ENCODE assay signal across 10 cellular contexts in genomic region chr13:113586661-113587479, GRCh38. TPM values are rescaled to one million over a fixed set of nuclear protein-coding genes. Genes with fewer than 3 reads are reported as not detected.
DNase-seq lines count a peak whose midpoint lies in the region; ATAC-seq, FAIRE-seq and TF ChIP-seq lines count a peak whose summit lies in the region.
"Had no signal": no experiment of that assay in that cellular context is flagged by ENCODE, and none has a peak within 500 bp of the region (broad histone marks: within the 10 kb centered on the region; RNA-seq: fewer than 3 reads in every experiment).

No MANE protein-coding gene starts in this region.

- no TSS peak for BruUV-seq in GM12878 (replicated peaks; lab: Mats Ljungman, UMichigan)

- no peak overlapping the region for H3K18ac ChIP-seq in neuronal stem cell (ENCODE audit: low read length)

- H3K9me2 ChIP-seq in MM.1S (replicated peaks; ENCODE audit: insufficient read depth, low read length): no peaks in the 10 kb centered on the region

- H3K79me1 ChIP-seq in neuronal stem cell (ENCODE audit: low read depth, low read length): peaks cover 20% of the 10 kb centered on the region

- H3K9me3 ChIP-seq in CD8-positive, alpha-beta memory T cell (ENCODE audit: low read length): no peaks in the 10 kb centered on the region
- no peaks in the 10 kb centered on the region for H3K9me3 ChIP-seq in MM.1S (replicated peaks; ENCODE audit: insufficient read depth, low read length)
- no peaks in the 10 kb centered on the region for H3K9me3 ChIP-seq in GM12878 (replicated peaks; ENCODE audit: control insufficient read depth, insufficient read depth, low read length)
- peaks cover 3 to 7% of the 10 kb centered on the region in 2 donors for H3K9me3 ChIP-seq in neuronal stem cell (replicated peaks in 1 of 2; ENCODE audit: control insufficient read depth in 2 of 2, insufficient read depth in 1 of 2, low read depth in 1 of 2, low read length in 2 of 2)

- peak overlapping the region; percentile 71; the same call in 1 of the 2 replicates for H3K4me2 ChIP-seq in MM.1S (ENCODE audit: low read depth, low read length)
- peak overlapping the region; percentile 65 for H3K4me2 ChIP-seq in GM12878 (ENCODE audit: control insufficient read depth, insufficient read depth)
- no peak overlapping the region for H3K4me2 ChIP-seq in neuronal stem cell (ENCODE audit: insufficient read depth, low read length, poor library complexity, severe bottlenecking)

- H3K9me3 Mint-ChIP-seq in CD8-positive, alpha-beta memory T cell: no peaks in the 10 kb centered on the region

- SMC1A ChIA-PET in GM12878 (lab: Charles Lee; ENCODE audit: uncharacterized antibody, unreplicated experiment): no interaction called here

- no peak overlapping the region for H3K4ac ChIP-seq in neuronal stem cell (ENCODE audit: low read length)

- H3F3A ChIP-seq in MM.1S (ENCODE audit: insufficient read depth, low read length): no peaks in the 10 kb centered on the region

- H3K36me3 ChIP-seq in CD8-positive, alpha-beta memory T cell (ENCODE audit: insufficient read depth, low read length): no peaks in the 10 kb centered on the region
- H3K36me3 ChIP-seq in MM.1S (replicated peaks; ENCODE audit: insufficient read depth, low read length) (peaks cover 26% of the 10 kb centered on the region), GM12878 (ENCODE audit: control insufficient read depth in 2 of 2, insufficient read depth in 2 of 2, low read length in 1 of 2) (peaks cover 1 to 7% of the 10 kb centered on the region in 2 experiments; a peak in 3 of 4 replicates), neuronal stem cell (replicated peaks in 1 of 2; ENCODE audit: control insufficient read depth in 2 of 2, insufficient read depth in 2 of 2, low read length in 2 of 2) (peaks cover 35 to 56% of the 10 kb centered on the region in 2 donors)

- H4K8ac ChIP-seq in neuronal stem cell (ENCODE audit: low read depth, low read length): no peak overlapping the region

- H2BK15ac ChIP-seq in neuronal stem cell (ENCODE audit: low read length): no peak overlapping the region

- peak overlapping the region; percentile 59 for H3K23ac ChIP-seq in neuronal stem cell (ENCODE audit: low read depth, low read length, poor library complexity)

- H3K79me2 ChIP-seq in MM.1S (ENCODE audit: low read length) (peaks cover 67% of the 10 kb centered on the region), GM12878 (ENCODE audit: control insufficient read depth, insufficient read depth, low read length) (peaks cover 50% of the 10 kb centered on the region)

- H3K4me3 Mint-ChIP-seq in CD8-positive, alpha-beta memory T cell: peak overlapping the region; percentile 63 to 94 (median 90)

- ATAC-seq in GM12878 (no peak), HG02588 (IDR thresholded peaks at IDR 0.05; ENCODE audit: unreplicated experiment) (no peak)

- H3K27ac ChIP-seq in CD8-positive, alpha-beta memory T cell (ENCODE audit: low read depth, low read length): no peak overlapping the region
- no peak overlapping the region for H3K27ac ChIP-seq in MM.1S (ENCODE audit: low read length)
- H3K27ac ChIP-seq in GM12878 (ENCODE audit: control insufficient read depth, insufficient read depth): no peak overlapping the region
- no peak overlapping the region for H3K27ac ChIP-seq in neuronal stem cell (replicated peaks; ENCODE audit: low read length)

- peak overlapping the region; percentile 22 for H3K4me3 ChIP-seq in CD8-positive, alpha-beta memory T cell (ENCODE audit: low read length)
- H3K4me3 ChIP-seq in MM.1S (ENCODE audit: low read length): no peak overlapping the region
- peak overlapping the region; percentile 85 for H3K4me3 ChIP-seq in GM12878
- peak overlapping the region in 1 of 2 donors; percentile 14 for H3K4me3 ChIP-seq in neuronal stem cell (ENCODE audit: low read length in 2 of 2)

- DNase-seq in CD8-positive, alpha-beta memory T cell: peak in 2 of 5 donors; percentile 14 to 42
- DNase-seq in MM.1S (peak; percentile 15), GM12878 (ENCODE audit: low read depth, low spot score) (no peak), neuronal stem cell (ENCODE audit: low spot score) (no peak), RKO (ENCODE audit: low spot score) (no peak), DMS53 (lab: John Stamatoyannopoulos, UW) (no peak), NCI-H1436 treated with DMSO at 0.1 percent for 48 hours (lab: John Stamatoyannopoulos, UW) (no peak)
- DNase-seq: effector CD4-positive, alpha-beta T cell had no signal

- TF ChIP-seq POLR2A in GM12878 (IDR thresholded peaks at IDR 0.05; ENCODE audit: low read depth, low read length): no peak; the same call in 1 of the 2 replicates

- POLR2A ChIA-PET in CD8-positive, alpha-beta memory T cell (lab: Charles Lee): no interaction called here
- POLR2A ChIA-PET in GM12878 (lab: Charles Lee): interaction anchor here (0.7 kb wide), 1 partner anchor 556 kb away, joined by 4 read pairs; no protein-coding TSS in a partner anchor

- H4K20me1 ChIP-seq in MM.1S (ENCODE audit: insufficient read depth, low read length): 0 out of 2 replicates have a peak, but pooled peaks cover 5% of the 10 kb centered on the region
- 0 out of 2 replicates have a peak, but pooled peaks cover 4% of the 10 kb centered on the region for H4K20me1 ChIP-seq in GM12878 (ENCODE audit: control insufficient read depth, insufficient read depth)

- FAIRE-seq in GM12878 (lab: Jason Lieb, UNC): peak; percentile 31
- FAIRE-seq: RCC 7860 had no signal

- 68% methylated on average over 22 of the region's 23 CpGs for WGBS in GM12878 (ENCODE audit: insufficient coverage, insufficient replicate concordance, low lambda C conversion rate, missing lambda C conversion rate)
- WGBS in neuronal stem cell (ENCODE audit: extremely low coverage in 2 of 2, insufficient read length in 2 of 2, insufficient replicate concordance in 1 of 2), 2 donors: no CpG with 5 or more reads among the region's 23 CpGs

- RAD21 ChIA-PET in GM12878 (lab: Charles Lee; ENCODE audit: unreplicated experiment): no interaction called here

- H4K91ac ChIP-seq in neuronal stem cell (ENCODE audit: low read depth, low read length, poor library complexity): no peak overlapping the region

- H3K9ac ChIP-seq in MM.1S (ENCODE audit: low read length) (no peak overlapping the region), GM12878 (ENCODE audit: control insufficient read depth, insufficient read depth, low read length) (no peak overlapping the region), neuronal stem cell (ENCODE audit: low read depth, low read length, poor library complexity) (peak overlapping the region; percentile 5)

- peaks cover 37 to 46% (median 43%) of the 10 kb centered on the region in 3 donors for H3K4me1 Mint-ChIP-seq in CD8-positive, alpha-beta memory T cell

- intact Hi-C loops in GM12878 (cut with micrococcal nuclease; ENCODE audit: unreplicated experiment): loop anchor here (5.0 to 10.0 kb wide), 2 partner anchors 95 to 292 kb away; partner anchors contain the start of genes DCUN1D2 and LAMP1

- peak overlapping the region; percentile 0 for H2AK5ac ChIP-seq in neuronal stem cell (ENCODE audit: low read depth, low read length)

- peaks cover 0 to 6% of the 10 kb centered on the region in 2 donors for H3K27me3 Mint-ChIP-seq in CD8-positive, alpha-beta memory T cell

- peaks cover 0 to 21% (median 10%) of the 10 kb centered on the region in 3 donors for H3K36me3 Mint-ChIP-seq in CD8-positive, alpha-beta memory T cell

- TF ChIP-seq CTCF in MM.1S (IDR thresholded peaks at IDR 0.05; ENCODE audit: low read length) (no peak), GM12878 (IDR thresholded peaks at IDR 0.05 in 2 of 3, conservative IDR thresholded peaks at IDR 0.05 in 1 of 3; ENCODE audit: control insufficient read depth in 2 of 3, extremely low read depth in 1 of 3, insufficient read depth in 1 of 3, low read depth in 3 of 3, low read length in 3 of 3) (no peak)

- H2BK12ac ChIP-seq in neuronal stem cell (ENCODE audit: low read length): no peak overlapping the region

- no peak overlapping the region for H3K14ac ChIP-seq in neuronal stem cell (ENCODE audit: low read length)

- no peaks in the 10 kb centered on the region for H3K27me3 ChIP-seq in CD8-positive, alpha-beta memory T cell (ENCODE audit: insufficient read depth, low read length, poor library complexity, severe bottlenecking)
- H3K27me3 ChIP-seq in MM.1S (replicated peaks; ENCODE audit: insufficient read depth, low read length) (no peaks in the 10 kb centered on the region), GM12878 (replicated peaks in 1 of 2; ENCODE audit: control insufficient read depth in 2 of 2, insufficient read depth in 2 of 2, low read length in 1 of 2) (no peaks in the 10 kb centered on the region), neuronal stem cell (ENCODE audit: control insufficient read depth in 3 of 3, insufficient read depth in 3 of 3, low read depth in 1 of 3, low read length in 3 of 3) (no peaks in the 10 kb centered on the region)

- H2BK5ac ChIP-seq in neuronal stem cell (ENCODE audit: low read length): no peak overlapping the region

- CTCF ChIA-PET in CD8-positive, alpha-beta memory T cell (lab: Charles Lee): no interaction called here
- CTCF ChIA-PET in GM12878 (lab: Yijun Ruan, JAX): interaction anchor here (0.6 kb wide), 1 partner anchor 25 kb away, joined by 3 read pairs; no protein-coding TSS in a partner anchor

- H2BK120ac ChIP-seq in neuronal stem cell (ENCODE audit: low read depth, low read length): no peak overlapping the region

- TF ChIP-seq EP300 in GM12878 (IDR thresholded peaks at IDR 0.05; ENCODE audit: borderline replicate concordance in 1 of 2, control insufficient read depth in 1 of 2, low read depth in 2 of 2, low read length in 2 of 2): no peak

- H2AFZ ChIP-seq in MM.1S (ENCODE audit: low read length): no peak overlapping the region
- no peak overlapping the region for H2AFZ ChIP-seq in GM12878 (ENCODE audit: control insufficient read depth, low read depth, low read length)
- no peak overlapping the region for H2AFZ ChIP-seq in neuronal stem cell (ENCODE audit: low read length)

- in situ Hi-C loops in GM12878 (cut with MboI): no loop called here

- peak overlapping the region in 5 of 8 donors; percentile 39 to 55 (median 48) for H3K27ac Mint-ChIP-seq in CD8-positive, alpha-beta memory T cell

- no peak for TF ChIP-seq RAD21 in GM12878 (IDR thresholded peaks at IDR 0.05; ENCODE audit: insufficient read depth, low read depth, low read length)

- H3K4me1 ChIP-seq in CD8-positive, alpha-beta memory T cell (ENCODE audit: insufficient read depth, low read length): peaks cover 32% of the 10 kb centered on the region
- H3K4me1 ChIP-seq in MM.1S (ENCODE audit: low read length) (peaks cover 14% of the 10 kb centered on the region), GM12878 (ENCODE audit: control insufficient read depth, insufficient read depth, low read length) (peaks cover 9% of the 10 kb centered on the region), neuronal stem cell (ENCODE audit: control insufficient read depth in 2 of 2, insufficient read depth in 1 of 2, low read depth in 1 of 2, low read length in 2 of 2) (peaks cover 9 to 14% of the 10 kb centered on the region in 2 donors)

RNA-seq across cellular contexts. Expression of gene TFDP1, which starts 2.3 kb away (rescaled TPM):
- 100 to 1,000 TPM; 176 to 184 TPM for total RNA-seq in CD8-positive, alpha-beta memory T cell
- 59.6 TPM for polyA plus RNA-seq in CD8-positive, alpha-beta memory T cell
- 42.4 and 43.0 TPM in 2 replicates for total RNA-seq in GM12878 (2013; cell fraction: nucleolus; rRNA removed)
- total RNA-seq in GM12878 (2014; rRNA removed) (97.9 and 115 TPM in 2 replicates), GM12878 (2014; rRNA removed; fragmentation: Illumina TruSeq; extraction: Trizol) (95.4 and 98.3 TPM in 2 replicates), GM12878 (2021) (182 and 186 TPM in 2 replicates)
- polyA plus RNA-seq in GM12878 (2011; ENCODE audit: low read depth): 58.4 TPM
- polyA plus RNA-seq in GM12878 (2011; rRNA removed) (139 and 163 TPM in 2 replicates), GM12878 (2014; fragmentation: Illumina TruSeq; extraction: Trizol) (182 and 225 TPM in 2 replicates), GM12878 (2014; fragmentation: Nextera tagmentation; extraction: Ambion mirVana) (10 to 100 TPM; 64.0 to 95.8 TPM), GM12878 (2014; rRNA removed) (163 and 164 TPM in 2 replicates), GM12878 (2016; fragmentation: Nextera tagmentation; extraction: Ambion mirVana) (100 to 1,000 TPM in 1 of 2 experiments, 10 to 100 TPM in 1; 37.7 to 254 TPM)
- 106 and 121 TPM in 2 replicates for polyA plus RNA-seq in GM12878 (2011; cell fraction: cytosol; rRNA removed)
- 99.3 and 112 TPM in 2 replicates for polyA plus RNA-seq in GM12878 (2011; cell fraction: nucleus; rRNA removed)
- polyA plus RNA-seq in GM12878 (2012): 81.8 and 94.0 TPM in 2 replicates
- polyA minus RNA-seq in GM12878 (2011; rRNA and poly(A)+ RNA removed): 81.7 and 94.1 TPM in 2 replicates
- 47.7 and 58.7 TPM in 2 replicates for polyA minus RNA-seq in GM12878 (2011; cell fraction: cytosol; rRNA and poly(A)+ RNA removed)
- 15.1 and 26.8 TPM in 2 replicates for polyA minus RNA-seq in GM12878 (2011; cell fraction: nucleus; rRNA and poly(A)+ RNA removed)
- polyA plus RNA-seq in neuronal stem cell (2013, experiment 1 of 2): 74.2 TPM
- 75.8 TPM for polyA plus RNA-seq in neuronal stem cell (2013, experiment 2 of 2)
